Comparison of ENCODE assay signal across 2 cellular contexts in genomic region chr7:98212532-98213041, GRCh38.
TF ChIP-seq lines count a peak whose summit lies in the region.

No MANE protein-coding gene starts in this region.

TF ChIP-seq in GM12878, 131 proteins besides CTCF, POLR2A, EP300 and RAD21 (continues in another document):
- TF ChIP-seq ATF7 (IDR thresholded peaks at IDR 0.05; ENCODE audit: low read depth) = no peak
- no peak for TF ChIP-seq NKRF (conservative IDR thresholded peaks at IDR 0.05)
- TF ChIP-seq, protein P1, sequence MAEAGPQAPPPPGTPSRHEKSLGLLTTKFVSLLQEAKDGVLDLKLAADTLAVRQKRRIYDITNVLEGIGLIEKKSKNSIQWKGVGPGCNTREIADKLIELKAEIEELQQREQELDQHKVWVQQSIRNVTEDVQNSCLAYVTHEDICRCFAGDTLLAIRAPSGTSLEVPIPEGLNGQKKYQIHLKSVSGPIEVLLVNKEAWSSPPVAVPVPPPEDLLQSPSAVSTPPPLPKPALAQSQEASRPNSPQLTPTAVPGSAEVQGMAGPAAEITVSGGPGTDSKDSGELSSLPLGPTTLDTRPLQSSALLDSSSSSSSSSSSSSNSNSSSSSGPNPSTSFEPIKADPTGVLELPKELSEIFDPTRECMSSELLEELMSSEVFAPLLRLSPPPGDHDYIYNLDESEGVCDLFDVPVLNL (IDR thresholded peaks at IDR 0.05; ENCODE audit: low read depth, low read length) = no peak
- TF ChIP-seq, protein P2, sequence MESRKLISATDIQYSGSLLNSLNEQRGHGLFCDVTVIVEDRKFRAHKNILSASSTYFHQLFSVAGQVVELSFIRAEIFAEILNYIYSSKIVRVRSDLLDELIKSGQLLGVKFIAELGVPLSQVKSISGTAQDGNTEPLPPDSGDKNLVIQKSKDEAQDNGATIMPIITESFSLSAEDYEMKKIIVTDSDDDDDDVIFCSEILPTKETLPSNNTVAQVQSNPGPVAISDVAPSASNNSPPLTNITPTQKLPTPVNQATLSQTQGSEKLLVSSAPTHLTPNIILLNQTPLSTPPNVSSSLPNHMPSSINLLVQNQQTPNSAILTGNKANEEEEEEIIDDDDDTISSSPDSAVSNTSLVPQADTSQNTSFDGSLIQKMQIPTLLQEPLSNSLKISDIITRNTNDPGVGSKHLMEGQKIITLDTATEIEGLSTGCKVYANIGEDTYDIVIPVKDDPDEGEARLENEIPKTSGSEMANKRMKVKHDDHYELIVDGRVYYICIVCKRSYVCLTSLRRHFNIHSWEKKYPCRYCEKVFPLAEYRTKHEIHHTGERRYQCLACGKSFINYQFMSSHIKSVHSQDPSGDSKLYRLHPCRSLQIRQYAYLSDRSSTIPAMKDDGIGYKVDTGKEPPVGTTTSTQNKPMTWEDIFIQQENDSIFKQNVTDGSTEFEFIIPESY (IDR thresholded peaks at IDR 0.05) = no peak
- TF ChIP-seq BRCA1 (IDR thresholded peaks at IDR 0.05; ENCODE audit: low read depth, low read length) = no peak
- no peak for TF ChIP-seq ZNF592 (IDR thresholded peaks at IDR 0.05)
- no peak for TF ChIP-seq ZNF622 (IDR thresholded peaks at IDR 0.05)
- TF ChIP-seq SMAD1 (IDR thresholded peaks at IDR 0.05; ENCODE audit: low read depth, partially characterized antibody) = no peak
- no peak for TF ChIP-seq EED (IDR thresholded peaks at IDR 0.05; ENCODE audit: low read depth)
- no peak for TF ChIP-seq NR2C1 (IDR thresholded peaks at IDR 0.05)
- TF ChIP-seq, protein P3, sequence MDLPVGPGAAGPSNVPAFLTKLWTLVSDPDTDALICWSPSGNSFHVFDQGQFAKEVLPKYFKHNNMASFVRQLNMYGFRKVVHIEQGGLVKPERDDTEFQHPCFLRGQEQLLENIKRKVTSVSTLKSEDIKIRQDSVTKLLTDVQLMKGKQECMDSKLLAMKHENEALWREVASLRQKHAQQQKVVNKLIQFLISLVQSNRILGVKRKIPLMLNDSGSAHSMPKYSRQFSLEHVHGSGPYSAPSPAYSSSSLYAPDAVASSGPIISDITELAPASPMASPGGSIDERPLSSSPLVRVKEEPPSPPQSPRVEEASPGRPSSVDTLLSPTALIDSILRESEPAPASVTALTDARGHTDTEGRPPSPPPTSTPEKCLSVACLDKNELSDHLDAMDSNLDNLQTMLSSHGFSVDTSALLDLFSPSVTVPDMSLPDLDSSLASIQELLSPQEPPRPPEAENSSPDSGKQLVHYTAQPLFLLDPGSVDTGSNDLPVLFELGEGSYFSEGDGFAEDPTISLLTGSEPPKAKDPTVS (IDR thresholded peaks at IDR 0.05; ENCODE audit: low read depth, low read length) = no peak

TF ChIP-seq in HEK293T, 16 proteins besides CTCF, POLR2A, EP300 and RAD21:
- no peak for TF ChIP-seq TARDBP (IDR thresholded peaks at IDR 0.05)
- no peak for TF ChIP-seq PKNOX1 (IDR thresholded peaks at IDR 0.05)
- no peak for TF ChIP-seq ARNT (IDR thresholded peaks at IDR 0.05)
- TF ChIP-seq LEF1 (IDR thresholded peaks at IDR 0.05; ENCODE audit: borderline replicate concordance) = no peak
- TF ChIP-seq ZNF384 (IDR thresholded peaks at IDR 0.05) = no peak
- no peak for TF ChIP-seq FOXM1 (IDR thresholded peaks at IDR 0.05; ENCODE audit: borderline replicate concordance)
- TF ChIP-seq L3MBTL2 (conservative IDR thresholded peaks at IDR 0.05) = no peak
- TF ChIP-seq FOXA1 (IDR thresholded peaks at IDR 0.05) = no peak
- no peak for TF ChIP-seq SP1 (IDR thresholded peaks at IDR 0.05)
